17 cellular contexts compared by ENCODE assay signal in the genomic region with DNA sequence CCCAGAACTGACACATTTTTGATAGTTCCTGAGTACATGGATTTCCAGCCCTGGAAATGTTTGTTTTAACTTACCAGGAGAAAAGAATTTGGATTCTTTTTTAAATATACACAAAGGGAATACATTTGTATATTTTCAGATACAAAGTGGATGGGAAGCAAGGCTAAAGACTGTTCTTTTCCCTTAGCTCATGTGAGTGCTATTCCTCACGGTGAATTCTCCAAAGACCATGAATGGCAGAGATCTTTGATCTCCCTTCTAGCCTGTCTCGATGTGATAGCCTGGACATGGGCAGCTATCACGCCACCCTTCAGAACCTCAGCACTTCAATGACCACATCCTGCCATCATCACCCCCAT.
"Had no signal": no experiment of that assay in that cellular context is flagged by ENCODE, and none has a peak within 500 bp of the region (broad histone marks: within the 10 kb centered on the region; RNA-seq: fewer than 3 reads in every experiment).

No MANE protein-coding gene starts in this region.

- ATAC-seq: activated CD4-positive, CD25-positive, alpha-beta regulatory T cell treated with anti-CD3 and anti-CD28 coated beads, Interleukin-2, amount 50 U/mL, for 24 hours; effector memory CD8-positive, alpha-beta T cell; mucosa of descending colon; naive thymus-derived CD4-positive, alpha-beta T cell; stimulated activated naive B cell treated with anti-CD40 and anti-IgM and Interleukin-4, amounts not matched to agents 10 μg/mL and 1 μg/mL and 100 μg/mL, for 72 hours had no signal

- H3K27me3 Mint-ChIP-seq: central memory CD8-positive, alpha-beta T cell; stimulated activated naive B cell treated with anti-CD40 and anti-IgM and Interleukin-4, amounts not matched to agents 10 μg/mL and 1 μg/mL and 100 μg/mL, for 72 hours had no signal

- H3K4me3 Mint-ChIP-seq: central memory CD8-positive, alpha-beta T cell; effector memory CD8-positive, alpha-beta T cell; naive thymus-derived CD4-positive, alpha-beta T cell; stimulated activated naive B cell treated with anti-CD40 and anti-IgM and Interleukin-4, amounts not matched to agents 10 μg/mL and 1 μg/mL and 100 μg/mL, for 72 hours had no signal

- H3K27me3 ChIP-seq: neutrophil had no signal

- H3K27ac Mint-ChIP-seq: effector memory CD8-positive, alpha-beta T cell; naive thymus-derived CD4-positive, alpha-beta T cell; stimulated activated naive B cell treated with anti-CD40 and anti-IgM and Interleukin-4, amounts not matched to agents 10 μg/mL and 1 μg/mL and 100 μg/mL, for 72 hours had no signal

- DNase-seq: activated naive CD4-positive, alpha-beta T cell treated with anti-CD3 and anti-CD28 coated beads, Interleukin-2, amount 50 U/mL, for 16 hours; effector memory CD8-positive, alpha-beta T cell; foreskin melanocyte; mucosa of descending colon; naive thymus-derived CD4-positive, alpha-beta T cell; retina; stimulated activated CD4-positive, alpha-beta T cell treated with anti-CD3 and anti-CD28 coated beads, Interleukin-15, amount 100 ng/mL, for 24 hours; stimulated activated CD4-positive, alpha-beta T cell treated with anti-CD3 and anti-CD28 coated beads, Interleukin-4, amount 100 ng/mL, for 1 hour; stimulated activated naive B cell treated with anti-CD40 and anti-IgM and Interleukin-4, amounts not matched to agents 10 μg/mL and 1 μg/mL and 100 μg/mL, for 72 hours; T-helper 9 cell; trophoblast cell had no signal

- H3K4me3 ChIP-seq: mucosa of descending colon, SK-N-MC, skin epidermis had no signal

- H3K36me3 ChIP-seq: neutrophil had no signal

- H3K9me3 ChIP-seq: mucosa of descending colon, neutrophil had no signal

- H3K27ac ChIP-seq: neutrophil, parathyroid adenoma, SK-N-MC had no signal

- H3K79me2 ChIP-seq: parathyroid adenoma had no signal

- H2AFZ ChIP-seq: parathyroid adenoma had no signal

- H3K9me3 Mint-ChIP-seq: central memory CD8-positive, alpha-beta T cell; effector memory CD8-positive, alpha-beta T cell; stimulated activated naive B cell treated with anti-CD40 and anti-IgM and Interleukin-4, amounts not matched to agents 10 μg/mL and 1 μg/mL and 100 μg/mL, for 72 hours had no signal

- H3K4me1 ChIP-seq: parathyroid adenoma had no signal

- H3K9ac ChIP-seq: parathyroid adenoma had no signal
